ENCODE assay signal across 8 cellular contexts in the genomic region with DNA sequence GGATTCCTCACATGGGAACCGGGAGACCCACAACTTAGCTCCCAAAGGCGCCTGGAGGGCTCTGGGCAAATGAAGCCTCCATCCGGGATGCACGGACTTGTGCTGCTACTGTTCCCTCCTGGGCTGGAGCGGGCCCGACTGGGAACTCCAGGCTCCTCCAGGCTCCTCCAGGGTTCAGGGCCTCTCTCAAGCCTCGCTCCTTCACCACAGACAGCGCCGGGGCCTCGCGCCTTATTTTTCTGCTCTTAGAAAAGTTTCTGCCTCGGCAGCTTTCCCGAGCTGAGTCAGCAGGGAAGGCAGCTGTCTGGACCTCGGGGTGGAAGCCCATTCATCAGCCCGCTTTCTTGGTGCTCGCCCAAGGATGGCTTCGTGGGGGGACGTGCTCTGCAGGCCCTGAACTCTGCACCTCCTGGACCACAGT. TPM values are rescaled to one million over a fixed set of nuclear protein-coding genes. Genes with fewer than 3 reads are reported as not detected.
DNase-seq lines count a peak whose midpoint lies in the region; ATAC-seq and TF ChIP-seq lines count a peak whose summit lies in the region.

No MANE protein-coding gene starts in this region.

- H2BK120ac ChIP-seq in mesendoderm (ENCODE audit: low read depth, low read length) = no peak overlapping the region

- H3K79me2 ChIP-seq in mesendoderm (ENCODE audit: control insufficient read depth, insufficient read depth, low read length) = no peaks in the 10 kb centered on the region

- no peak for TF ChIP-seq CTCF in epithelial cell of proximal tubule (conservative IDR thresholded peaks at IDR 0.05; ENCODE audit: low read depth, low read length)
- TF ChIP-seq CTCF in thoracic aorta (IDR thresholded peaks at IDR 0.05) = no peak

- H3K23ac ChIP-seq in mesendoderm (ENCODE audit: low read length) = no peak overlapping the region

- H4K8ac ChIP-seq in mesendoderm (ENCODE audit: low read depth, low read length) = no peak overlapping the region

- no peaks in the 10 kb centered on the region for H3K79me1 ChIP-seq in mesendoderm (ENCODE audit: low read length)

- H3K9ac ChIP-seq in mesendoderm (ENCODE audit: low read length) = peak overlapping the region; percentile 23

- ATAC-seq in HG03432 (IDR thresholded peaks at IDR 0.05; ENCODE audit: unreplicated experiment) = peak; percentile 2
- no peak for ATAC-seq in thoracic aorta (ENCODE audit: insufficient number of reproducible peaks, low FRiP score, low read depth)
- no peak for ATAC-seq in GM18867 (IDR thresholded peaks at IDR 0.05; ENCODE audit: unreplicated experiment)
- no peak for ATAC-seq in GM21381 (IDR thresholded peaks at IDR 0.05; ENCODE audit: unreplicated experiment)

- no peak overlapping the region for H4K5ac ChIP-seq in mesendoderm (ENCODE audit: low read length)

- no peaks in the 10 kb centered on the region for H3K36me3 ChIP-seq in mesendoderm (ENCODE audit: control insufficient read depth, insufficient read depth, low read length)
- no peaks in the 10 kb centered on the region for H3K36me3 ChIP-seq in thoracic aorta

- no CpG with 5 or more reads among the region's 18 CpGs for WGBS in mesendoderm (ENCODE audit: extremely low coverage, insufficient coverage, low lambda C conversion rate)

- H3K4ac ChIP-seq in mesendoderm (ENCODE audit: low read depth, low read length) = peak overlapping the region; percentile 21

- H3K27ac ChIP-seq in mesendoderm (ENCODE audit: low read depth, low read length) (no peak overlapping the region), thoracic aorta (no peak overlapping the region)

- H2AK5ac ChIP-seq in mesendoderm (ENCODE audit: low read length) = no peak overlapping the region

- H3K27me3 ChIP-seq in mesendoderm (ENCODE audit: insufficient read depth, low read length, poor library complexity) (no peaks in the 10 kb centered on the region), thoracic aorta (replicated peaks; ENCODE audit: insufficient read depth) (no peaks in the 10 kb centered on the region)

- no peaks in the 10 kb centered on the region for H3K9me3 ChIP-seq in thoracic aorta

- H2BK5ac ChIP-seq in mesendoderm (ENCODE audit: low read length) = no peak overlapping the region

- H3K4me1 ChIP-seq in mesendoderm (ENCODE audit: control insufficient read depth, low read depth, low read length) (no peaks in the 10 kb centered on the region), thoracic aorta (ENCODE audit: control insufficient read depth in 1 of 2, low read depth in 2 of 2) (peaks cover 0 to 8% of the 10 kb centered on the region in 2 donors)

- H3K56ac ChIP-seq in mesendoderm (ENCODE audit: low read length) = peak overlapping the region; percentile 77

- H3K18ac ChIP-seq in mesendoderm (ENCODE audit: low read length) = peak overlapping the region; percentile 22

- no peak for DNase-seq in epithelial cell of proximal tubule (ENCODE audit: low read depth)
- DNase-seq in mesendoderm = no peak
- no peak for DNase-seq in thoracic aorta (ENCODE audit: low spot score)
- DNase-seq in stimulated activated CD4-positive, alpha-beta T cell treated with anti-CD3 and anti-CD28 coated beads, Interleukin-4, amount 100 ng/mL, for 4 hours = no peak
- DNase-seq in activated CD4-positive, CD25-positive, alpha-beta regulatory T cell treated with anti-CD3 and anti-CD28 coated beads, Interleukin-2, amount 50 U/mL, for 72 hours = no peak

- H2BK15ac ChIP-seq in mesendoderm (replicated peaks; ENCODE audit: low read depth) = no peak overlapping the region

- H3K4me2 ChIP-seq in mesendoderm (ENCODE audit: low read length) = peak overlapping the region; percentile 46

- peak overlapping the region; percentile 60 for H3K4me3 ChIP-seq in epithelial cell of proximal tubule (ENCODE audit: low read depth, low read length)
- no peak overlapping the region for H3K4me3 ChIP-seq in mesendoderm (ENCODE audit: low read length)
- peak overlapping the region; percentile 63 for H3K4me3 ChIP-seq in thoracic aorta

RNA-seq across cellular contexts. Expression of a gene that starts 13.0 kb away (rescaled TPM):
- not detected in 2 replicates for total RNA-seq in epithelial cell of proximal tubule
- not detected for polyA plus RNA-seq in mesendoderm (2013, experiment 1 of 2)
- polyA plus RNA-seq in mesendoderm (2013, experiment 2 of 2) = not detected
- total RNA-seq in thoracic aorta = not detected
